13 cellular contexts compared by ENCODE assay signal in the genomic region with DNA sequence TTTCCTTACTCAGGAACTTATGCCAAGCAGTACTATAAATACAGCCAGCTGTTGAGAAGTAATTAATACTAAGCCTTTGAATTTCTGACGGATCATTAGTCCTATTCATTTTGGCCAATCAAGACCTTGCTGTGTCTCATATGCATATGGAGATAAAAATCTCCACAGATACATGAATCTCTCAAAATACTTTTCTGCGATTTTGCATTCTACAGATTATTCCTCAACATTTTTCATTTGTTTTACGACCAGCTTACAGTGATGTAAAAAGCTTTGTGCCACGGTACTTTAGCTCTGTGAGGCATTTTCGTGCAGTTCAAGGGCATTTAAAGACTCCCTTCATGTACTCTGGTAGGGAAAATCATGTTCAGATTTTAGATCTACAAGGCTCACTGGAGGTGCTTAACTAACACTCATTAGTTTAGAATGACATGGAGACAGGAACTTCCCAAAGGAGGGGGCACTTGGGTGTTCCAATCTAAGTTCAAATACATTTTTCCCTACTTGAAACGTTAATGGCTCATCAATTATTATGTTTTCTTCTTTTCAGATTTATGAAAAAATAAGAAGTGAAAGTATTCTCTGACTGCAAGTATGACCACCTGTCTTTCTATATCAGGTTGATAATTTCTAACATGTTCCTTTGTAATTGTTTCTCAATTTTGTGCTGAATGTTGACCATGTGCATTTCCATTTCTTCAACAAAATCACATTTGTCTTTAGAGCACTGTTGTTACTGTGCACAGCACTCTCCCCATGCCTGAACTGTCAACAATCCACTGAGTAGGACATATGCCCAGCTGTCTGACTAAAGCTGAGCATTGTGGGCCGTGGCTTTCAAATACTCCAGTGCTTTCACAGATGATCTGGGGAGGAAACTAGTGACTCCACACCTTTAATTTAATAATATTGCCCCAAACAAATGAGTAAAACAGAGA. TPM values are rescaled to one million over a fixed set of nuclear protein-coding genes. Genes with fewer than 3 reads are reported as not detected.
DNase-seq lines count a peak whose midpoint lies in the region; ATAC-seq lines count a peak whose summit lies in the region.
"Had no signal": no experiment of that assay in that cellular context is flagged by ENCODE, and none has a peak within 500 bp of the region (broad histone marks: within the 10 kb centered on the region; RNA-seq: fewer than 3 reads in every experiment).

No MANE protein-coding gene starts in this region.

- peak; percentile 51 for DNase-seq in myocyte (ENCODE audit: low read depth)
- DNase-seq in DMS79 treated with DMSO at 0.1 percent for 48 hours (lab: John Stamatoyannopoulos, UW): no peak
- no peak for DNase-seq in ureter (ENCODE audit: low spot score)
- no peak for DNase-seq in middle frontal gyrus (ENCODE audit: extremely low spot score, low spot score)
- no peak for DNase-seq in NCI-H2171 (lab: John Stamatoyannopoulos, UW)
- DNase-seq: body of pancreas, DMS 273 treated with DMSO at 0.1 percent for 48 hours, IMR-90, NCI-H226, SW 1271 had no signal

- ATAC-seq in GM18870 (IDR thresholded peaks at IDR 0.05; ENCODE audit: unreplicated experiment) (peak; percentile 54), GM21825 (IDR thresholded peaks at IDR 0.05; ENCODE audit: unreplicated experiment) (peak; percentile 55), HG03432 (IDR thresholded peaks at IDR 0.05; ENCODE audit: unreplicated experiment) (peak; percentile 37)
- ATAC-seq: body of pancreas had no signal

RNA-seq across cellular contexts. Expression of a gene that starts 16.4 kb away (rescaled TPM):
- 40.8 and 53.9 TPM in 2 replicates for total RNA-seq in myocyte
- 28.7 TPM for polyA plus RNA-seq in myocyte (2012)
- total RNA-seq in ureter: 57.5 TPM
